22 cellular contexts compared by ENCODE assay signal in genomic region chr4:38058186-38058585, GRCh38.
DNase-seq lines count a peak whose midpoint lies in the region; ATAC-seq and TF ChIP-seq lines count a peak whose summit lies in the region.
"Had no signal": no experiment of that assay in that cellular context is flagged by ENCODE, and none has a peak within 500 bp of the region (broad histone marks: within the 10 kb centered on the region; RNA-seq: fewer than 3 reads in every experiment).

No MANE protein-coding gene starts in this region.

- no CpG with 5 or more reads among the region's 4 CpGs for WGBS in trophoblast cell (ENCODE audit: extremely low coverage, insufficient coverage, insufficient read length)

- peak overlapping the region; percentile 32 for H3K27ac ChIP-seq in trophoblast cell (ENCODE audit: low read depth, low read length)
- H3K27ac ChIP-seq: dorsolateral prefrontal cortex, skin epidermis had no signal

- peak; percentile 60 for DNase-seq in BE2C
- DNase-seq in NCI-H526 (lab: John Stamatoyannopoulos, UW): peak; percentile 61 to 83
- peak; percentile 32 for DNase-seq in astrocyte of the hippocampus (ENCODE audit: low read depth, low spot score)
- DNase-seq in trophoblast cell: no peak
- DNase-seq in GM03348 (ENCODE audit: low spot score): no peak
- no peak for DNase-seq in effector CD8-positive, alpha-beta T cell (lab: John Stamatoyannopoulos, UW)
- DNase-seq in C1 segment of cervical spinal cord (lab: John Stamatoyannopoulos, UW): no peak
- DNase-seq: activated CD4-positive, alpha-beta memory T cell treated with anti-CD3 and anti-CD28 coated beads for 36 hours; activated naive CD8-positive, alpha-beta T cell treated with anti-CD3 and anti-CD28 coated beads, Interleukin-2, amount 10 ng/mL, durations not matched to agents 7 days and 5 days; Calu3; cerebellar nuclear complex; dorsolateral prefrontal cortex; kidney; MG63; NCI-H1417 treated with DMSO at 0.1 percent for 48 hours; NCI-H510A; nucleus accumbens; RPMI8226; T1000 had no signal

- no peak overlapping the region for H3K18ac ChIP-seq in trophoblast cell (ENCODE audit: low read length)

- TF ChIP-seq CTCF in BE2C (IDR thresholded peaks at IDR 0.05; ENCODE audit: low read depth, low read length): no peak

- H3K23ac ChIP-seq in trophoblast cell (ENCODE audit: low read length): no peak overlapping the region

- no peak overlapping the region for H2AK5ac ChIP-seq in trophoblast cell (ENCODE audit: low read length)

- H4K8ac ChIP-seq in trophoblast cell (ENCODE audit: low read depth, low read length): no peak overlapping the region

- no peak overlapping the region for H3K4me2 ChIP-seq in trophoblast cell (ENCODE audit: low read length)

- H3K27me3 ChIP-seq in BE2C (no peaks in the 10 kb centered on the region), trophoblast cell (ENCODE audit: insufficient read depth, low read length) (no peaks in the 10 kb centered on the region)
- H3K27me3 ChIP-seq: dorsolateral prefrontal cortex, MG63 had no signal

- H3K36me3 ChIP-seq in BE2C (no peaks in the 10 kb centered on the region), trophoblast cell (ENCODE audit: control insufficient read depth in 1 of 2, insufficient read depth in 2 of 2, low read length in 2 of 2) (peaks cover 25 to 31% of the 10 kb centered on the region in 2 experiments)
- H3K36me3 ChIP-seq: MG63 had no signal

- H4K91ac ChIP-seq in trophoblast cell (ENCODE audit: low read depth, low read length): no peak overlapping the region

- no peak overlapping the region for H3K4ac ChIP-seq in trophoblast cell (ENCODE audit: low read depth, low read length)

- H3K9ac ChIP-seq in trophoblast cell (ENCODE audit: low read length): peak overlapping the region; percentile 18

- H3K4me3 ChIP-seq in BE2C (ENCODE audit: low read depth, low read length): peak overlapping the region; percentile 4; the same call in 1 of the 2 replicates
- no peak overlapping the region for H3K4me3 ChIP-seq in trophoblast cell (ENCODE audit: low read depth, low read length)
- H3K4me3 ChIP-seq: dorsolateral prefrontal cortex, MG63, skin epidermis had no signal

- no peak for ATAC-seq in GM19455 (IDR thresholded peaks at IDR 0.05; ENCODE audit: unreplicated experiment)
- ATAC-seq: activated CD4-positive, CD25-positive, alpha-beta regulatory T cell treated with anti-CD3 and anti-CD28 coated beads, Interleukin-2, amount 50 U/mL, for 24 hours had no signal

- H4K12ac ChIP-seq in trophoblast cell (ENCODE audit: low read depth, low read length): no peak overlapping the region

- no peak overlapping the region for H2BK120ac ChIP-seq in trophoblast cell (ENCODE audit: insufficient read depth, low read length, poor library complexity)

- H3K79me1 ChIP-seq in trophoblast cell (ENCODE audit: low read length): peaks cover 14% of the 10 kb centered on the region

- peaks cover 2% of the 10 kb centered on the region for H3K79me2 ChIP-seq in trophoblast cell (ENCODE audit: control insufficient read depth, insufficient read depth, low read length, poor library complexity)

- H3K14ac ChIP-seq in trophoblast cell (ENCODE audit: low read length): no peak overlapping the region

- H3K4me1 ChIP-seq in BE2C: peaks cover 31% of the 10 kb centered on the region
- H3K4me1 ChIP-seq in trophoblast cell (ENCODE audit: control insufficient read depth in 1 of 2, insufficient read depth in 2 of 2, low read length in 2 of 2): peaks cover 7 to 15% of the 10 kb centered on the region in 2 experiments

- H2BK12ac ChIP-seq in trophoblast cell (ENCODE audit: low read length): no peak overlapping the region

- H3K9me3 ChIP-seq in BE2C: no peaks in the 10 kb centered on the region
- no peaks in the 10 kb centered on the region for H3K9me3 ChIP-seq in trophoblast cell (ENCODE audit: insufficient read depth, low read depth, low read length)
- H3K9me3 ChIP-seq: MG63 had no signal

- no peak overlapping the region for H2AFZ ChIP-seq in trophoblast cell (ENCODE audit: insufficient read depth, low read length, poor library complexity)

- no peak overlapping the region for H2BK5ac ChIP-seq in trophoblast cell (ENCODE audit: low read depth, low read length, poor library complexity)

Comparison
In these comparisons a context has a peak if more than half of its experiments do, and no peak if none do; other contexts are left out.
1. DNase-seq: peak in BE2C (single experiment), NCI-H526 (2 of 2) and astrocyte of the hippocampus (single experiment); none in trophoblast cell (0 of 2), GM03348 (single experiment), effector CD8-positive, alpha-beta T cell (single experiment) and C1 segment of cervical spinal cord (0 of 14).